Comparison of ENCODE assay signal across 1 cellular context in the genomic region with DNA sequence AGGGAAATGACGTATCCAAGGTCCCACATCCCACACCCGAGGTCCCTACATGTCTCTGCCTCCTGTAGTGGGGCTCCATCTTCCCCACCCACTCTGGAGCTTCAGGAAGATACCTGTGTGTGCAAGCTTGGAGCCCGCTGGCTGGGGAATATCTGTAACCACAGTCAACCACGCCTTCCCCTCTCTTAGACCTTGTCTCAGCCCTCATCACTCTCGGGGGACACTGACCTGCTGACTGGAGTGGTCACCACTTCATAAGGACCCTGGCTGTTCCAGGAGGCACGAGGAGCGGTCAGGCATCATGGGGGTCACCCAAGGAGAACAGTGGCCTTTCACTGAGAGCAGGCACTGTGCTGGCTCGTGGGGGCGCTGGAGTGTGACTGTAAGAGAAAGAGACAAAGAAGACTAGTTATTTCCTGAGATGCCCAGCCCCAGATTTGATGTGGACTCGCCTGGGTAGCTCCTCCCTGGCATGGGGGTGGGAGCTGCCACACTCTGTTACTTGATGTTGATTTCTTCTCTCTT.
TF ChIP-seq lines count a peak whose summit lies in the region.

No MANE protein-coding gene starts in this region.

TF ChIP-seq in GM23338, 12 proteins besides CTCF, POLR2A, EP300 and RAD21 (continued from another document):
- TF ChIP-seq ZNF462 (CRISPR knock-in tag; IDR thresholded peaks at IDR 0.05) (no peak), JUNB (IDR thresholded peaks at IDR 0.05; ENCODE audit: unreplicated experiment) (no peak), NANOG (IDR thresholded peaks at IDR 0.05; ENCODE audit: borderline replicate concordance) (no peak), EZH2 (IDR thresholded peaks at IDR 0.05; ENCODE audit: low read depth, unreplicated experiment) (no peak), ETS1 (IDR thresholded peaks at IDR 0.05) (no peak), EZH2phosphoT487 (IDR thresholded peaks at IDR 0.05; ENCODE audit: unreplicated experiment) (no peak), ZNF114 (CRISPR knock-in tag; IDR thresholded peaks at IDR 0.05) (no peak), CREB1 (CRISPR knock-in tag; IDR thresholded peaks at IDR 0.05; ENCODE audit: low read depth) (no peak), POLR2AphosphoS5 (IDR thresholded peaks at IDR 0.05; ENCODE audit: low read depth) (no peak), ZNF331 (CRISPR knock-in tag; IDR thresholded peaks at IDR 0.05; ENCODE audit: low read depth) (no peak)
- TF ChIP-seq, protein P1, sequence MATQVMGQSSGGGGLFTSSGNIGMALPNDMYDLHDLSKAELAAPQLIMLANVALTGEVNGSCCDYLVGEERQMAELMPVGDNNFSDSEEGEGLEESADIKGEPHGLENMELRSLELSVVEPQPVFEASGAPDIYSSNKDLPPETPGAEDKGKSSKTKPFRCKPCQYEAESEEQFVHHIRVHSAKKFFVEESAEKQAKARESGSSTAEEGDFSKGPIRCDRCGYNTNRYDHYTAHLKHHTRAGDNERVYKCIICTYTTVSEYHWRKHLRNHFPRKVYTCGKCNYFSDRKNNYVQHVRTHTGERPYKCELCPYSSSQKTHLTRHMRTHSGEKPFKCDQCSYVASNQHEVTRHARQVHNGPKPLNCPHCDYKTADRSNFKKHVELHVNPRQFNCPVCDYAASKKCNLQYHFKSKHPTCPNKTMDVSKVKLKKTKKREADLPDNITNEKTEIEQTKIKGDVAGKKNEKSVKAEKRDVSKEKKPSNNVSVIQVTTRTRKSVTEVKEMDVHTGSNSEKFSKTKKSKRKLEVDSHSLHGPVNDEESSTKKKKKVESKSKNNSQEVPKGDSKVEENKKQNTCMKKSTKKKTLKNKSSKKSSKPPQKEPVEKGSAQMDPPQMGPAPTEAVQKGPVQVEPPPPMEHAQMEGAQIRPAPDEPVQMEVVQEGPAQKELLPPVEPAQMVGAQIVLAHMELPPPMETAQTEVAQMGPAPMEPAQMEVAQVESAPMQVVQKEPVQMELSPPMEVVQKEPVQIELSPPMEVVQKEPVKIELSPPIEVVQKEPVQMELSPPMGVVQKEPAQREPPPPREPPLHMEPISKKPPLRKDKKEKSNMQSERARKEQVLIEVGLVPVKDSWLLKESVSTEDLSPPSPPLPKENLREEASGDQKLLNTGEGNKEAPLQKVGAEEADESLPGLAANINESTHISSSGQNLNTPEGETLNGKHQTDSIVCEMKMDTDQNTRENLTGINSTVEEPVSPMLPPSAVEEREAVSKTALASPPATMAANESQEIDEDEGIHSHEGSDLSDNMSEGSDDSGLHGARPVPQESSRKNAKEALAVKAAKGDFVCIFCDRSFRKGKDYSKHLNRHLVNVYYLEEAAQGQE (IDR thresholded peaks at IDR 0.05; ENCODE audit: unreplicated experiment): no peak
